Comparison of ENCODE assay signal across 13 cellular contexts in the genomic region with DNA sequence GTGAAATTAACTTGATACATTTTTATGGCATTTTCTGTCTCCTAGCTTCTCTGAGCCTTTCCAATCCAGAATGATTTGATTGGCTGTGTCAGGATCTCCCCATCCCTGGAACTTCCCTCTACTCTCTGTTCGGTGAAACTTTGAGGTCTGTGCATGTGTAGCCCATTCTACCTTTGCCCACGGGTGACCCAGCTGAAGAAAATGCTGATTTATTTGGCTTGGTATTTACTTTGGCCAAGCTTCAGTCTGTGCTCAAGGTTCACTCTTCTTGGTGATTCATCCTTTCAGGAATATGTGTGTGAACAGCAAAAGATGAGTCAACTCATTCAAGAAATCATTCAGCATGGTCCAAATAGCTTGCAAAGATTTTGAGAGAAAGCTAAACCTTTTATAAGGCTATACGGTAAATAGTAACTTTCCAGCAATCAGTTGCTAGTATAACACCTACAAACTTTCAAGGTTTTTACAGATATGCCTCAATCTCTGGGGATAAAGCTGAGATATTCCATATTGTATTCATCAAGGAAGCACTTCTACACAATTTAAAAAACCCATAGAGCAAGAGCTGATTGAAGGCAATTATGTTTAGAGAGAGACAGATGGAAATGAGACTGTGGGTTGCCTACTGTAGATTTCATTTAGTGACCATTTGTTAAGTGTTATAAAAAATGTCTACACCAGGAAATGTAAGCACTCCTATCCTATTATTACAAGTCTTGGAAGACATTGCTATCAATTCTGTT.
DNase-seq lines count a peak whose midpoint lies in the region; ATAC-seq and TF ChIP-seq lines count a peak whose summit lies in the region.
"Had no signal": no experiment of that assay in that cellular context is flagged by ENCODE, and none has a peak within 500 bp of the region (broad histone marks: within the 10 kb centered on the region; RNA-seq: fewer than 3 reads in every experiment).

No MANE protein-coding gene starts in this region.

- no peak overlapping the region for H3K4me3 Mint-ChIP-seq in stimulated activated naive B cell treated with anti-CD40 and anti-IgM and Interleukin-4, amounts not matched to agents 10 μg/mL and 1 μg/mL and 100 μg/mL, for 72 hours
- no peak overlapping the region for H3K4me3 Mint-ChIP-seq in mesothelial cell of epicardium
- H3K4me3 Mint-ChIP-seq: activated CD4-positive, alpha-beta T cell treated with anti-CD3 and anti-CD28 coated beads, Interleukin-2, amount 10 ng/mL, durations not matched to agents 24 days and 14 days had no signal

- H3K4me1 Mint-ChIP-seq in stimulated activated naive B cell treated with anti-CD40 and anti-IgM and Interleukin-4, amounts not matched to agents 10 μg/mL and 1 μg/mL and 100 μg/mL, for 72 hours: no peaks in the 10 kb centered on the region
- peaks cover 1% of the 10 kb centered on the region for H3K4me1 Mint-ChIP-seq in mesothelial cell of epicardium
- H3K4me1 Mint-ChIP-seq: activated CD4-positive, alpha-beta T cell treated with anti-CD3 and anti-CD28 coated beads, Interleukin-2, amount 10 ng/mL, durations not matched to agents 24 days and 14 days had no signal

- H3K27me3 ChIP-seq in MG63: no peaks in the 10 kb centered on the region
- H3K27me3 ChIP-seq: ascending aorta, neutrophil had no signal

- H3K27me3 Mint-ChIP-seq in stimulated activated naive B cell treated with anti-CD40 and anti-IgM and Interleukin-4, amounts not matched to agents 10 μg/mL and 1 μg/mL and 100 μg/mL, for 72 hours: no peaks in the 10 kb centered on the region
- peaks cover 29% of the 10 kb centered on the region for H3K27me3 Mint-ChIP-seq in mesothelial cell of epicardium (ENCODE audit: low read depth)
- H3K27me3 Mint-ChIP-seq: activated CD4-positive, alpha-beta T cell treated with anti-CD3 and anti-CD28 coated beads, Interleukin-2, amount 10 ng/mL, durations not matched to agents 24 days and 14 days had no signal

- peak; percentile 41 for ATAC-seq in GM21529 (IDR thresholded peaks at IDR 0.05; ENCODE audit: unreplicated experiment)
- ATAC-seq in stimulated activated naive B cell treated with anti-CD40 and anti-IgM and Interleukin-4, amounts not matched to agents 10 μg/mL and 1 μg/mL and 100 μg/mL, for 72 hours (replicated peaks): no peak

- no peaks in the 10 kb centered on the region for H3K9me3 ChIP-seq in MG63
- H3K9me3 ChIP-seq: ascending aorta, neutrophil had no signal

- no peaks in the 10 kb centered on the region for H3K36me3 ChIP-seq in MG63
- H3K36me3 ChIP-seq: ascending aorta, neutrophil had no signal

- no peaks in the 10 kb centered on the region for H3K9me3 Mint-ChIP-seq in stimulated activated naive B cell treated with anti-CD40 and anti-IgM and Interleukin-4, amounts not matched to agents 10 μg/mL and 1 μg/mL and 100 μg/mL, for 72 hours
- H3K9me3 Mint-ChIP-seq in mesothelial cell of epicardium: no peaks in the 10 kb centered on the region
- H3K9me3 Mint-ChIP-seq: activated CD4-positive, alpha-beta T cell treated with anti-CD3 and anti-CD28 coated beads, Interleukin-2, amount 10 ng/mL, durations not matched to agents 24 days and 14 days had no signal

- H3K27ac Mint-ChIP-seq in stimulated activated naive B cell treated with anti-CD40 and anti-IgM and Interleukin-4, amounts not matched to agents 10 μg/mL and 1 μg/mL and 100 μg/mL, for 72 hours: no peak overlapping the region
- H3K27ac Mint-ChIP-seq in mesothelial cell of epicardium: no peak overlapping the region
- H3K27ac Mint-ChIP-seq: activated CD4-positive, alpha-beta T cell treated with anti-CD3 and anti-CD28 coated beads, Interleukin-2, amount 10 ng/mL, durations not matched to agents 24 days and 14 days had no signal

- no peaks in the 10 kb centered on the region for H3K36me3 Mint-ChIP-seq in stimulated activated naive B cell treated with anti-CD40 and anti-IgM and Interleukin-4, amounts not matched to agents 10 μg/mL and 1 μg/mL and 100 μg/mL, for 72 hours
- H3K36me3 Mint-ChIP-seq in mesothelial cell of epicardium: no peaks in the 10 kb centered on the region

- no peak overlapping the region for H3K4me3 ChIP-seq in MG63
- no peak overlapping the region for H3K4me3 ChIP-seq in epithelial cell of proximal tubule (ENCODE audit: low read depth, low read length)
- H3K4me3 ChIP-seq in retinal pigment epithelial cell (ENCODE audit: low read length): no peak overlapping the region
- H3K4me3 ChIP-seq: ascending aorta had no signal

- DNase-seq in MG63: peak; percentile 15
- DNase-seq in epithelial cell of proximal tubule (ENCODE audit: low read depth): peak; percentile 93
- DNase-seq in retinal pigment epithelial cell (ENCODE audit: low read depth): peak; percentile 73
- DNase-seq in stimulated activated CD4-positive, alpha-beta T cell treated with anti-CD3 and anti-CD28 coated beads, Interleukin-4, amount 100 ng/mL, for 4 hours: no peak
- DNase-seq in stimulated activated naive B cell treated with anti-CD40 and anti-IgM and Interleukin-4, amounts not matched to agents 10 μg/mL and 1 μg/mL and 100 μg/mL, for 72 hours: no peak
- no peak for DNase-seq in midbrain (lab: John Stamatoyannopoulos, UW)
- no peak for DNase-seq in mesothelial cell of epicardium (ENCODE audit: low spot score in 2 of 2, unreplicated experiment in 2 of 2)
- DNase-seq: activated CD4-positive, alpha-beta T cell treated with anti-CD3 and anti-CD28 coated beads, Interleukin-2, amount 10 ng/mL, durations not matched to agents 24 days and 14 days; hypothalamus; MM.1S had no signal

- TF ChIP-seq CTCF in epithelial cell of proximal tubule (conservative IDR thresholded peaks at IDR 0.05; ENCODE audit: low read depth, low read length) (no peak), retinal pigment epithelial cell (conservative IDR thresholded peaks at IDR 0.05; ENCODE audit: low read depth, low read length) (no peak), mesothelial cell of epicardium (IDR thresholded peaks at IDR 0.05; ENCODE audit: unreplicated experiment) (no peak)

Comparison
In these comparisons a context has a peak if more than half of its experiments do, and no peak if none do; other contexts are left out.
1. DNase-seq: peak in MG63 (single experiment), epithelial cell of proximal tubule (single experiment) and retinal pigment epithelial cell (single experiment); none in stimulated activated CD4-positive, alpha-beta T cell treated with anti-CD3 and anti-CD28 coated beads, Interleukin-4, amount 100 ng/mL, for 4 hours (0 of 2), stimulated activated naive B cell treated with anti-CD40 and anti-IgM and Interleukin-4, amounts not matched to agents 10 μg/mL and 1 μg/mL and 100 μg/mL, for 72 hours (single experiment), midbrain (single experiment) and mesothelial cell of epicardium (0 of 2).